8 cellular contexts compared by ENCODE assay signal in genomic region chr1:220908757-220909156, GRCh38. TPM values are rescaled to one million over a fixed set of nuclear protein-coding genes. Genes with fewer than 3 reads are reported as not detected.
DNase-seq lines count a peak whose midpoint lies in the region; ATAC-seq and FAIRE-seq lines count a peak whose summit lies in the region.

No MANE protein-coding gene starts in this region.

- ATAC-seq in HG02870 (IDR thresholded peaks at IDR 0.05; ENCODE audit: unreplicated experiment) (peak; percentile 66), GM19324 (IDR thresholded peaks at IDR 0.05; ENCODE audit: low FRiP score, unreplicated experiment) (no peak), GM21825 (IDR thresholded peaks at IDR 0.05; ENCODE audit: unreplicated experiment) (no peak)

- no peak overlapping the region for H3K4ac ChIP-seq in mesenchymal stem cell (ENCODE audit: low read depth in 1 of 2, low read length in 2 of 2)

- H3K27me3 ChIP-seq in adipocyte (replicated peaks; ENCODE audit: control insufficient read depth, insufficient read depth, low read length) = no peaks in the 10 kb centered on the region
- no peaks in the 10 kb centered on the region for H3K27me3 ChIP-seq in mesenchymal stem cell (ENCODE audit: control insufficient read depth in 1 of 2, insufficient read depth in 1 of 2, low read length in 2 of 2)

- no peak overlapping the region for H2BK120ac ChIP-seq in mesenchymal stem cell (ENCODE audit: low read depth, low read length)

- no peak overlapping the region for H3K4me2 ChIP-seq in mesenchymal stem cell (ENCODE audit: low read length, poor library complexity, severe bottlenecking)

- H3K14ac ChIP-seq in mesenchymal stem cell (ENCODE audit: low read length in 2 of 2) = no peak overlapping the region

- no peak overlapping the region for H3K9ac ChIP-seq in adipocyte (ENCODE audit: low read length)
- H3K9ac ChIP-seq in mesenchymal stem cell (ENCODE audit: low read length) = no peak overlapping the region

- H3K4me3 ChIP-seq in adipocyte (ENCODE audit: low read length) = no peak overlapping the region
- no peak overlapping the region for H3K4me3 ChIP-seq in mesenchymal stem cell (ENCODE audit: insufficient read depth in 1 of 2, low read depth in 1 of 2, low read length in 2 of 2)

- no peak overlapping the region for H4K91ac ChIP-seq in mesenchymal stem cell (ENCODE audit: low read length)

- H2BK12ac ChIP-seq in mesenchymal stem cell (ENCODE audit: low read length in 2 of 2) = no peak overlapping the region

- H2AK5ac ChIP-seq in mesenchymal stem cell (ENCODE audit: low read length, severe bottlenecking) = no peak overlapping the region

- no peak overlapping the region for H4K8ac ChIP-seq in mesenchymal stem cell (ENCODE audit: low read length)

- H2BK15ac ChIP-seq in mesenchymal stem cell (ENCODE audit: low read depth, poor library complexity, severe bottlenecking) = no peak overlapping the region

- H3K27ac ChIP-seq in mesenchymal stem cell (ENCODE audit: low read length, poor library complexity, severe bottlenecking) = no peak overlapping the region

- no peak overlapping the region for H3K23ac ChIP-seq in mesenchymal stem cell (ENCODE audit: low read length in 2 of 2)

- WGBS in mesenchymal stem cell = 87% methylated on average over 2 of the region's 2 CpGs

- no peaks in the 10 kb centered on the region for H3K9me3 ChIP-seq in adipocyte (ENCODE audit: control insufficient read depth, low read length)
- H3K9me3 ChIP-seq in mesenchymal stem cell (ENCODE audit: control insufficient read depth, low read length) = no peaks in the 10 kb centered on the region

- H3K18ac ChIP-seq in mesenchymal stem cell (ENCODE audit: low read depth in 1 of 2, low read length in 2 of 2) = no peak overlapping the region

- FAIRE-seq in GM19239 (lab: Jason Lieb, UNC) = no peak

- H3K4me1 ChIP-seq in adipocyte (ENCODE audit: control insufficient read depth, insufficient read depth, low read length) = no peaks in the 10 kb centered on the region
- H3K4me1 ChIP-seq in mesenchymal stem cell (ENCODE audit: control insufficient read depth, insufficient read depth, low read depth, low read length) = no peaks in the 10 kb centered on the region

- H3K36me3 ChIP-seq in adipocyte (ENCODE audit: control insufficient read depth, insufficient read depth, low read length, severe bottlenecking) = no peaks in the 10 kb centered on the region
- H3K36me3 ChIP-seq in mesenchymal stem cell (ENCODE audit: control insufficient read depth in 1 of 2, insufficient read depth in 2 of 2, low read depth in 1 of 2, low read length in 2 of 2) = no peaks in the 10 kb centered on the region

- DNase-seq in EH (ENCODE audit: low read depth) = peak; percentile 33
- DNase-seq in adipocyte (ENCODE audit: low read depth) = peak; percentile 39
- peak; percentile 35 for DNase-seq in mesenchymal stem cell
- DNase-seq in activated CD4-positive, alpha-beta T cell treated with anti-CD3 and anti-CD28 coated beads for 4 hours = no peak
- no peak for DNase-seq in GM19239 (ENCODE audit: insufficient read length, low spot score)

- no peaks in the 10 kb centered on the region for H3K79me1 ChIP-seq in mesenchymal stem cell (replicated peaks; ENCODE audit: low read length, poor library complexity, severe bottlenecking)

- no peak overlapping the region for H2BK5ac ChIP-seq in mesenchymal stem cell (ENCODE audit: low read depth, low read length, poor library complexity, severe bottlenecking)

- no peak overlapping the region for H2AFZ ChIP-seq in mesenchymal stem cell (ENCODE audit: low read depth, low read length)

RNA-seq across cellular contexts. Expression of gene HLX, which starts 29.5 kb away (rescaled TPM):
- 37.2 TPM for polyA plus RNA-seq in mesenchymal stem cell (2013, experiment 1 of 2)
- polyA plus RNA-seq in mesenchymal stem cell (2013, experiment 2 of 2) = 35.9 TPM

Comparison
In these comparisons a context has a peak if more than half of its experiments do, and no peak if none do; other contexts are left out.
1. DNase-seq: peak in EH (single experiment), adipocyte (single experiment) and mesenchymal stem cell (single experiment); none in activated CD4-positive, alpha-beta T cell treated with anti-CD3 and anti-CD28 coated beads for 4 hours (0 of 2) and GM19239 (single experiment).